2 cellular contexts compared by ENCODE assay signal in the genomic region with DNA sequence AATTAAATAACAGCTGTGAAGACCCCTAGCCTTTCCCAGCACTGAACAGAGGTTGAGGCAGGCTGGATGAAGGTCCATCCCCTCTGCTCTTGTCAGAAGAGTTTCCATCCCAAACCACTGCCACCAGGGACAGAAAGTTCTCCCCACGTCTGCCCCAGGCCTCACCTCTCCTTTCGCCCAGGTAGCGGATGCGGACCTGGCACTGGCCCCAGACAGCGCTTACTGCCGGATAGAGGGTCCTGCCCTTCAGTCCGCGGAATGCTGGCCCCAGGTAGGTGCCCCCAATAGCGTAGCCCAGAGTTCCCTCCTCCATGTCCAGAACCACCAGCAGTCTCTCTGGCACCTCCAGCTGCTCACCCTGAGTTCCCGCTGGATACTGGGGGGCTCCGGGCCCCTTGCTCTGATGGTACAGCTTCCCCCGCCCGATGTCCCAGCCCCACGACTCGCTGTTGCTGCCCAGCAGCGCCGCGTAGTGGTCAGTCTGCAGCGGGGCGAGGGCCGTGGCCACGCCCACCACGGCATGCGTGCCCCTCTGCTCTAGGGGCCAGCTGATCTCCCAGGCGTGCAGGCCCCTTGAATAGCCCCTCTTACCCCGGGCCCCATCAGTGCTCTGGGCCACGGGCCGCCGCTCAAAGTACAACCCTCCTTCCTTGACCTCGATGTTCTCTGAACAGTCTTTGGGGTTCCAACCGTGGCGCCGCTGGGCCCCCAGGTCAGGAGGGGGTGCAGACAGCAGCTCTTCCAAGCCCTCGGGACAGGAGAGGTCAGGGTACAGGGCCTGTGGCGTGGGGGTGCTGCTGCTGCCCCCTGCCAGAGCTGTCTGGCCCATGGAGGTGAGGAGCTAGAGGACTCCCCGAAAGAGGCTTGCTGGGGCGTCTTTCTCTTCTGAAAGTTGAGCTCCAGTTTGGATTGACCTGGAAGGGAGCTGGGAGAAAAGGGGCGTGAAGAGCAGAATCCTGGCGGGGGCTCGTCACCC.
A peak's percentile ranks its signal among the peaks of the same experiment; 100 is the strongest.
TF ChIP-seq lines count a peak whose summit lies in the region.

No MANE protein-coding gene starts in this region.

TF ChIP-seq in HCT116, 20 proteins besides CTCF, POLR2A, EP300 and RAD21:
- TF ChIP-seq POLR2AphosphoS5 (IDR thresholded peaks at IDR 0.05; ENCODE audit: low read depth, low read length) (peak; percentile 56), TCF7L2 (IDR thresholded peaks at IDR 0.05; ENCODE audit: borderline replicate concordance, extremely low read depth, insufficient read depth, insufficient read length) (peak; percentile 46), EGR1 (IDR thresholded peaks at IDR 0.05; ENCODE audit: low read depth) (no peak), FOSL1 (IDR thresholded peaks at IDR 0.05; ENCODE audit: low read depth) (no peak), SIN3A (IDR thresholded peaks at IDR 0.05; ENCODE audit: low read depth) (no peak)
- TF ChIP-seq, protein P1, sequence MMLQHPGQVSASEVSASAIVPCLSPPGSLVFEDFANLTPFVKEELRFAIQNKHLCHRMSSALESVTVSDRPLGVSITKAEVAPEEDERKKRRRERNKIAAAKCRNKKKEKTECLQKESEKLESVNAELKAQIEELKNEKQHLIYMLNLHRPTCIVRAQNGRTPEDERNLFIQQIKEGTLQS (IDR thresholded peaks at IDR 0.05): no peak
- TF ChIP-seq, protein P2, sequence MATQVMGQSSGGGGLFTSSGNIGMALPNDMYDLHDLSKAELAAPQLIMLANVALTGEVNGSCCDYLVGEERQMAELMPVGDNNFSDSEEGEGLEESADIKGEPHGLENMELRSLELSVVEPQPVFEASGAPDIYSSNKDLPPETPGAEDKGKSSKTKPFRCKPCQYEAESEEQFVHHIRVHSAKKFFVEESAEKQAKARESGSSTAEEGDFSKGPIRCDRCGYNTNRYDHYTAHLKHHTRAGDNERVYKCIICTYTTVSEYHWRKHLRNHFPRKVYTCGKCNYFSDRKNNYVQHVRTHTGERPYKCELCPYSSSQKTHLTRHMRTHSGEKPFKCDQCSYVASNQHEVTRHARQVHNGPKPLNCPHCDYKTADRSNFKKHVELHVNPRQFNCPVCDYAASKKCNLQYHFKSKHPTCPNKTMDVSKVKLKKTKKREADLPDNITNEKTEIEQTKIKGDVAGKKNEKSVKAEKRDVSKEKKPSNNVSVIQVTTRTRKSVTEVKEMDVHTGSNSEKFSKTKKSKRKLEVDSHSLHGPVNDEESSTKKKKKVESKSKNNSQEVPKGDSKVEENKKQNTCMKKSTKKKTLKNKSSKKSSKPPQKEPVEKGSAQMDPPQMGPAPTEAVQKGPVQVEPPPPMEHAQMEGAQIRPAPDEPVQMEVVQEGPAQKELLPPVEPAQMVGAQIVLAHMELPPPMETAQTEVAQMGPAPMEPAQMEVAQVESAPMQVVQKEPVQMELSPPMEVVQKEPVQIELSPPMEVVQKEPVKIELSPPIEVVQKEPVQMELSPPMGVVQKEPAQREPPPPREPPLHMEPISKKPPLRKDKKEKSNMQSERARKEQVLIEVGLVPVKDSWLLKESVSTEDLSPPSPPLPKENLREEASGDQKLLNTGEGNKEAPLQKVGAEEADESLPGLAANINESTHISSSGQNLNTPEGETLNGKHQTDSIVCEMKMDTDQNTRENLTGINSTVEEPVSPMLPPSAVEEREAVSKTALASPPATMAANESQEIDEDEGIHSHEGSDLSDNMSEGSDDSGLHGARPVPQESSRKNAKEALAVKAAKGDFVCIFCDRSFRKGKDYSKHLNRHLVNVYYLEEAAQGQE (IDR thresholded peaks at IDR 0.05; ENCODE audit: low read depth): no peak

TF ChIP-seq in HepG2, 621 proteins besides CTCF, POLR2A, EP300 and RAD21 (continues in another document):
- TF ChIP-seq FOXM1 (CRISPR knock-in tag; IDR thresholded peaks at IDR 0.05): no peak
- peak; percentile 77 for TF ChIP-seq HOXA3 (CRISPR knock-in tag; IDR thresholded peaks at IDR 0.05)
- TF ChIP-seq, protein P3, sequence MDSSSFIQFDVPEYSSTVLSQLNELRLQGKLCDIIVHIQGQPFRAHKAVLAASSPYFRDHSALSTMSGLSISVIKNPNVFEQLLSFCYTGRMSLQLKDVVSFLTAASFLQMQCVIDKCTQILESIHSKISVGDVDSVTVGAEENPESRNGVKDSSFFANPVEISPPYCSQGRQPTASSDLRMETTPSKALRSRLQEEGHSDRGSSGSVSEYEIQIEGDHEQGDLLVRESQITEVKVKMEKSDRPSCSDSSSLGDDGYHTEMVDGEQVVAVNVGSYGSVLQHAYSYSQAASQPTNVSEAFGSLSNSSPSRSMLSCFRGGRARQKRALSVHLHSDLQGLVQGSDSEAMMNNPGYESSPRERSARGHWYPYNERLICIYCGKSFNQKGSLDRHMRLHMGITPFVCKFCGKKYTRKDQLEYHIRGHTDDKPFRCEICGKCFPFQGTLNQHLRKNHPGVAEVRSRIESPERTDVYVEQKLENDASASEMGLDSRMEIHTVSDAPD (CRISPR knock-in tag; IDR thresholded peaks at IDR 0.05): no peak
- no peak for TF ChIP-seq MAFF (IDR thresholded peaks at IDR 0.05; ENCODE audit: low read depth, low read length)
- peak; percentile 47 for TF ChIP-seq TBX2 (CRISPR knock-in tag; IDR thresholded peaks at IDR 0.05; ENCODE audit: borderline replicate concordance)
- peak; percentile 65; the same call in 1 of the 2 replicates for TF ChIP-seq REL (CRISPR knock-in tag; conservative IDR thresholded peaks at IDR 0.05)
- TF ChIP-seq PAF1 (CRISPR knock-in tag; IDR thresholded peaks at IDR 0.05): peak; percentile 48; the same call in 1 of the 2 replicates
- TF ChIP-seq, protein P4, sequence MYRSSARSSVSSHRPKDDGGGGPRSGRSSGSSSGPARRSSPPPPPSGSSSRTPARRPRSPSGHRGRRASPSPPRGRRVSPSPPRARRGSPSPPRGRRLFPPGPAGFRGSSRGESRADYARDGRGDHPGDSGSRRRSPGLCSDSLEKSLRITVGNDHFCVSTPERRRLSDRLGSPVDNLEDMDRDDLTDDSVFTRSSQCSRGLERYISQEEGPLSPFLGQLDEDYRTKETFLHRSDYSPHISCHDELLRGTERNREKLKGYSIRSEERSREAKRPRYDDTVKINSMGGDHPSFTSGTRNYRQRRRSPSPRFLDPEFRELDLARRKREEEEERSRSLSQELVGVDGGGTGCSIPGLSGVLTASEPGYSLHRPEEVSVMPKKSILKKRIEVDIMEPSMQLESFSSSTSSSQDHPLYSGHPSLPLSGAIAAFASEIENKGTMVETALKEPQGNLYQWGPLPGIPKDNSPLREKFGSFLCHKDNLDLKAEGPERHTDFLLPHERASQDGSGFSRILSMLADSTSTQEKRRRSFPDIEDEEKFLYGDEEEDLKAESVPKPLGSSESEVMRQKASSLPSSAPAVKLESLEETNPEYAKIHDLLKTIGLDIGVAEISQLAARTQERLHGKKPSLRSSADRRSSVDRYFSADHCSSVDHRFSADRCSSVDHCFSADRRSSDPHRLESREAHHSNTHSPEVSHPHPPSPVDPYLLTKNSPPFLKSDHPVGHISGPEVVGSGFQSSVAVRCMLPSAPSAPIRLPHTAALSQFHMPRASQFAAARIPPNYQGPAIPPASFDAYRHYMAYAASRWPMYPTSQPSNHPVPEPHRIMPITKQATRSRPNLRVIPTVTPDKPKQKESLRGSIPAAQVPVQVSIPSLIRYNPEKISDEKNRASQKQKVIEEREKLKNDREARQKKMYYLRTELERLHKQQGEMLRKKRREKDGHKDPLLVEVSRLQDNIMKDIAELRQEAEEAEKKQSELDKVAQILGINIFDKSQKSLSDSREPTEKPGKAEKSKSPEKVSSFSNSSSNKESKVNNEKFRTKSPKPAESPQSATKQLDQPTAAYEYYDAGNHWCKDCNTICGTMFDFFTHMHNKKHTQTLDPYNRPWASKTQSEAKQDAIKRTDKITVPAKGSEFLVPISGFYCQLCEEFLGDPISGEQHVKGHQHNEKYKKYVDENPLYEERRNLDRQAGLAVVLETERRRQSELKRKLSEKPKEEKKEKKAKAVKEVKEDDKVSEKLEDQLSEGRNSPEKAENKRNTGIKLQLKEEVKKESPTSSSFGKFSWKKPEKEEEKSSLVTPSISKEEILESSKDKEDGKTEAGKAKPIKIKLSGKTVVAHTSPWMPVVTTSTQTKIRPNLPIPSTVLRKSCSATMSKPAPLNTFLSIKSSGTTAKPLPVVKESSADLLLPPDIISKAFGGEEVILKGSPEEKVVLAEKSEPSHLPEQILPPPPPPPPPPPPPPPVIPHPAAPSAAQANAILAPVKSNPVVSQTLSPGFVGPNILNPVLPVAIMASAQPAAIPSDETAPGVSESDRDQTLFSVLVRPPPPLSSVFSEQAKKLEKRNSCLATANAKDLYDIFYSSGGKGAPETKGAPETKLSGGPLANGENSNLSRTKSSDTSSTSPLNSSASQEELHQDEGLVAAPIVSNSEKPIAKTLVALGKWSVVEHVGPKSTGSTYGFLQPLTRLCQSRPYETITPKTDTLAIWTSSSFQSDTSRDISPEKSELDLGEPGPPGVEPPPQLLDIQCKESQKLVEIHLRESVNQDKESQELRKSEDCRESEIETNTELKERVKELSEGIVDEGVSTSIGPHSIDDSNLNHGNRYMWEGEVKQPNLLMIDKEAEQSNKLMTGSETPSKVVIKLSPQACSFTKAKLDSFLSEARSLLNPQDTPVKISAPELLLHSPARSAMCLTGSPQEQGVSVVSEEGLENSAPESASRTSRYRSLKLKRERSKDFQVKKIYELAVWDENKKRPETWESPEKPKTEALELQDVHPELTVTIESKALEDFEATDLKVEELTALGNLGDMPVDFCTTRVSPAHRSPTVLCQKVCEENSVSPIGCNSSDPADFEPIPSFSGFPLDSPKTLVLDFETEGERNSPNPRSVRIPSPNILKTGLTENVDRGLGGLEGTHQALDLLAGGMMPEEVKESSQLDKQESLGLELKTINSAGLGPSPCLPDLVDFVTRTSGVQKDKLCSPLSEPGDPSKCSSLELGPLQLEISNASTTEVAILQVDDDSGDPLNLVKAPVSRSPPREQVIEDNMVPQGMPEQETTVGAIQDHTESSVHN (CRISPR knock-in tag; IDR thresholded peaks at IDR 0.05): no peak
- no peak for TF ChIP-seq ZBTB8A (CRISPR knock-in tag; IDR thresholded peaks at IDR 0.05; ENCODE audit: borderline replicate concordance, low read depth)
- no peak for TF ChIP-seq ASH2L (IDR thresholded peaks at IDR 0.05; ENCODE audit: insufficient read length, low read depth, low read length)
- peak; percentile 75; the same call in 1 of the 2 replicates for TF ChIP-seq ZSCAN12 (CRISPR knock-in tag; IDR thresholded peaks at IDR 0.05)
- TF ChIP-seq, protein P5, sequence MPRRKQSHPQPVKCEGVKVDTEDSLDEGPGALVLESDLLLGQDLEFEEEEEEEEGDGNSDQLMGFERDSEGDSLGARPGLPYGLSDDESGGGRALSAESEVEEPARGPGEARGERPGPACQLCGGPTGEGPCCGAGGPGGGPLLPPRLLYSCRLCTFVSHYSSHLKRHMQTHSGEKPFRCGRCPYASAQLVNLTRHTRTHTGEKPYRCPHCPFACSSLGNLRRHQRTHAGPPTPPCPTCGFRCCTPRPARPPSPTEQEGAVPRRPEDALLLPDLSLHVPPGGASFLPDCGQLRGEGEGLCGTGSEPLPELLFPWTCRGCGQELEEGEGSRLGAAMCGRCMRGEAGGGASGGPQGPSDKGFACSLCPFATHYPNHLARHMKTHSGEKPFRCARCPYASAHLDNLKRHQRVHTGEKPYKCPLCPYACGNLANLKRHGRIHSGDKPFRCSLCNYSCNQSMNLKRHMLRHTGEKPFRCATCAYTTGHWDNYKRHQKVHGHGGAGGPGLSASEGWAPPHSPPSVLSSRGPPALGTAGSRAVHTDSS (CRISPR knock-in tag; conservative IDR thresholded peaks at IDR 0.05): 0 out of 2 replicates have a peak, but pooled peaks have one; percentile 55
- TF ChIP-seq ZNF569 (CRISPR knock-in tag; IDR thresholded peaks at IDR 0.05; ENCODE audit: borderline replicate concordance): no peak
- TF ChIP-seq, protein P6, sequence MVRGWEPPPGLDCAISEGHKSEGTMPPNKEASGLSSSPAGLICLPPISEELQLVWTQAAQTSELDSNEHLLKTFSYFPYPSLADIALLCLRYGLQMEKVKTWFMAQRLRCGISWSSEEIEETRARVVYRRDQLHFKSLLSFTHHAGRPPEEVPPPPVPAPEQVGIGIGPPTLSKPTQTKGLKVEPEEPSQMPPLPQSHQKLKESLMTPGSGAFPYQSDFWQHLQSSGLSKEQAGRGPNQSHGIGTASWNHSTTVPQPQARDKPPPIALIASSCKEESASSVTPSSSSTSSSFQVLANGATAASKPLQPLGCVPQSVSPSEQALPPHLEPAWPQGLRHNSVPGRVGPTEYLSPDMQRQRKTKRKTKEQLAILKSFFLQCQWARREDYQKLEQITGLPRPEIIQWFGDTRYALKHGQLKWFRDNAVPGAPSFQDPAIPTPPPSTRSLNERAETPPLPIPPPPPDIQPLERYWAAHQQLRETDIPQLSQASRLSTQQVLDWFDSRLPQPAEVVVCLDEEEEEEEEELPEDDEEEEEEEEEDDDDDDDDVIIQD (CRISPR knock-in tag; IDR thresholded peaks at IDR 0.05; ENCODE audit: low read depth): peak; percentile 11; the same call in 1 of the 2 replicates
- TF ChIP-seq SMAD9 (CRISPR knock-in tag; IDR thresholded peaks at IDR 0.05): no peak
- TF ChIP-seq, protein P7, sequence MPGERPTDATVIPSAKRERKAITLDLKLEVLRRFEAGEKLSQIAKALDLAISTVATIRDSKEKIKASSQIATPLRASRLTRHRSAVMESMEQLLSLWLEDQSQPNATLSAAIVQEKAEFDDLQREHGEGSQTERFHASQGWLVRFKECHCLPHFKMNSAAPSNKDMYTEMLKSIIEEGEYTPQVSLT (CRISPR knock-in tag; IDR thresholded peaks at IDR 0.05; ENCODE audit: borderline replicate concordance, low read depth): peak; percentile 38; the same call in 1 of the 2 replicates
- TF ChIP-seq POLR2AphosphoS2 (IDR thresholded peaks at IDR 0.05; ENCODE audit: low read depth, low read length): no peak; the same call in 1 of the 2 replicates
- no peak for TF ChIP-seq NCOA5 (CRISPR knock-in tag; IDR thresholded peaks at IDR 0.05)
- TF ChIP-seq MTF2 (CRISPR knock-in tag; IDR thresholded peaks at IDR 0.05; ENCODE audit: borderline replicate concordance): no peak
- TF ChIP-seq, protein P8, sequence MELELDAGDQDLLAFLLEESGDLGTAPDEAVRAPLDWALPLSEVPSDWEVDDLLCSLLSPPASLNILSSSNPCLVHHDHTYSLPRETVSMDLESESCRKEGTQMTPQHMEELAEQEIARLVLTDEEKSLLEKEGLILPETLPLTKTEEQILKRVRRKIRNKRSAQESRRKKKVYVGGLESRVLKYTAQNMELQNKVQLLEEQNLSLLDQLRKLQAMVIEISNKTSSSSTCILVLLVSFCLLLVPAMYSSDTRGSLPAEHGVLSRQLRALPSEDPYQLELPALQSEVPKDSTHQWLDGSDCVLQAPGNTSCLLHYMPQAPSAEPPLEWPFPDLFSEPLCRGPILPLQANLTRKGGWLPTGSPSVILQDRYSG (CRISPR knock-in tag; IDR thresholded peaks at IDR 0.05): no peak
- peak; percentile 73 for TF ChIP-seq SALL1 (CRISPR knock-in tag; IDR thresholded peaks at IDR 0.05)
- no peak for TF ChIP-seq GLI4 (CRISPR knock-in tag; IDR thresholded peaks at IDR 0.05; ENCODE audit: borderline replicate concordance)
